1 cellular context compared by ENCODE assay signal in the genomic region with DNA sequence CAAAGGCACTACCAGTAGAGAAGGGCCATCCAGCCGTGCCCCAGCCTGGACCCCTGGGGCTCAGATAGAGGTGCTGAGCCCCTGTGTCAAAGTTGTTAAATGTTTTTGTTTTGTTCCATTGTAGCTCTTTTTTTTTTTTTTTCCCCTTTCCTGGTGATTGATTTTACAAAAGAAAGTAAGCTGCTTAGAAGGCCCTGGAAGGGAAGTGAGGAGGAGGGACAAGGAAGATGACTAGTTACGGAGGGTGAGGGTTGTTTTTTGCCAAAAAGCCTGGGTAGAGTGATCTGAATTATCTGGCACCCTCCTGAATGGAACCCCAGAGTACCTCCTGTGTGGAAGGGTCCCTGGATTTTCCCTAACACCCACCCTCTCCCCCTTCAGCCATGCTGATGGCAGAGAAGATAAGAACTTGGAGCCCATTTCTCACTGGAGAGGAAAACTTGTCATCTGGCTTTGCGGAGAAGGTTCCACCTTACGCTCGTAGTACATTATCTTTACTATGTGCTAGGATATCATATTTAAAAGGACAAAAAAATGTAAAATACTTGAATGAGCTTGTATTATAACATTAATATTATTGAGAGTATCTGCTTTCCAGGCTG.
TF ChIP-seq lines count a peak whose summit lies in the region.

No MANE protein-coding gene starts in this region.

TF ChIP-seq in K562, 482 proteins besides CTCF, POLR2A, EP300 and RAD21:
- TF ChIP-seq ZNF224 (CRISPR knock-in tag; IDR thresholded peaks at IDR 0.05) (no peak), GATA2 (CRISPR knock-in tag; IDR thresholded peaks at IDR 0.05) (peak; percentile 72), KAT8 (IDR thresholded peaks at IDR 0.05; ENCODE audit: low read depth) (no peak), ZNF165 (CRISPR knock-in tag; IDR thresholded peaks at IDR 0.05; ENCODE audit: borderline replicate concordance) (no peak), POLR2H (tag; IDR thresholded peaks at IDR 0.05; ENCODE audit: low read depth) (0 out of 2 replicates have a peak, but pooled peaks have one; percentile 15)
- TF ChIP-seq, protein P1, sequence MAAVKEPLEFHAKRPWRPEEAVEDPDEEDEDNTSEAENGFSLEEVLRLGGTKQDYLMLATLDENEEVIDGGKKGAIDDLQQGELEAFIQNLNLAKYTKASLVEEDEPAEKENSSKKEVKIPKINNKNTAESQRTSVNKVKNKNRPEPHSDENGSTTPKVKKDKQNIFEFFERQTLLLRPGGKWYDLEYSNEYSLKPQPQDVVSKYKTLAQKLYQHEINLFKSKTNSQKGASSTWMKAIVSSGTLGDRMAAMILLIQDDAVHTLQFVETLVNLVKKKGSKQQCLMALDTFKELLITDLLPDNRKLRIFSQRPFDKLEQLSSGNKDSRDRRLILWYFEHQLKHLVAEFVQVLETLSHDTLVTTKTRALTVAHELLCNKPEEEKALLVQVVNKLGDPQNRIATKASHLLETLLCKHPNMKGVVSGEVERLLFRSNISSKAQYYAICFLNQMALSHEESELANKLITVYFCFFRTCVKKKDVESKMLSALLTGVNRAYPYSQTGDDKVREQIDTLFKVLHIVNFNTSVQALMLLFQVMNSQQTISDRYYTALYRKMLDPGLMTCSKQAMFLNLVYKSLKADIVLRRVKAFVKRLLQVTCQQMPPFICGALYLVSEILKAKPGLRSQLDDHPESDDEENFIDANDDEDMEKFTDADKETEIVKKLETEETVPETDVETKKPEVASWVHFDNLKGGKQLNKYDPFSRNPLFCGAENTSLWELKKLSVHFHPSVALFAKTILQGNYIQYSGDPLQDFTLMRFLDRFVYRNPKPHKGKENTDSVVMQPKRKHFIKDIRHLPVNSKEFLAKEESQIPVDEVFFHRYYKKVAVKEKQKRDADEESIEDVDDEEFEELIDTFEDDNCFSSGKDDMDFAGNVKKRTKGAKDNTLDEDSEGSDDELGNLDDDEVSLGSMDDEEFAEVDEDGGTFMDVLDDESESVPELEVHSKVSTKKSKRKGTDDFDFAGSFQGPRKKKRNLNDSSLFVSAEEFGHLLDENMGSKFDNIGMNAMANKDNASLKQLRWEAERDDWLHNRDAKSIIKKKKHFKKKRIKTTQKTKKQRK (IDR thresholded peaks at IDR 0.05; ENCODE audit: borderline replicate concordance, low read depth, low read length) = no peak
- TF ChIP-seq, protein P2, sequence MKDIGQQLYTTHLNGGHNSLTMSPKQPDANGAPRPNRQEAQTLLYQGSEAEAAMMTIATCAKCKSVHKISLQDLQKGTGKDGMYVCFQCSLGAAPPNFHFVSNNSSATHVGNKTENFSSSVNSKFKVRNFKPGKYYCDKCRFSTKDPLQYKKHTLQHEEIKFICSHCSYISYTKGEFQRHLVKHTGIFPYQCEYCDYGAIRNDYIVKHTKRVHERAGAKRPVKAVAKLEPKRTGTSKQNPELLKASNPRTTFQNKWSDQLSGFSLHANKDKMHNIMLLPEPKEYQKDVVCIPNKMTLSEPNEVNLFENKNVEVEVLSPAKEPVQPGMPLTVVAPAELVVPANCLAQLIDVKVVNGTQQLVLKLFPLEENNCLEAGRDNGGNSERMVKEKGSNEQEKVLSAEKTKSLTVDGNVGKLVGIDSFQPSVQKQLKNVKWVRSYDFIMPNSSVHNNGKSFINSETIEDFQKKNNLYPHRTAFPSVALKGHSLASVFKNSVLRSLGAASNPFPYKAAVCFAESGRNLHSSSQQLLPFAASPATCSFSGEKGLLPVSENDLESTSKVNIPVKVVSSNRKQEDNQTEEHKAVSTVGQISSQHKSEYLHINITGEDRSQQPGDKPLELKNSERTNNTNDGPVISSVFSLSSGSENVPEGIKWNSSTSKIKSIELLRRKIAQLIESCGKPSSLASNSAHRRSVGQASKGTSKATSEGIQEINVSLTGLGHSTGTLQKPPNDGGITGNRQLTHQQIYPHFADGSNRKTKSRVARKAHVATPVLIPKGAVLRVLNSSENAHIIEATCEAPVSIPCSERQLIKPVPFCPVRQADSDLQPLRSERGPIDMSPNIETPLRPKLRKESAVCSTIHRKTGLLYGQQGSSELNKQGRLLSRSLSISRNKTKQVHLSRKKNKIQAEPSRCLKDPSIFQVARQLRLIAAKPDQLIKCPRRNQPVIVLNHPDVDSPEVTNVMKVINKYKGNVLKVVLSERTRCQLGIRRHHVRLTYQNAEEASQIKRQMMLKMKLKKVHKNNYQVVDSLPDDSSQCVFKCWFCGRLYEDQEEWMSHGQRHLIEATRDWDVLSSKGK (CRISPR knock-in tag; IDR thresholded peaks at IDR 0.05) = no peak
- TF ChIP-seq, protein P3, sequence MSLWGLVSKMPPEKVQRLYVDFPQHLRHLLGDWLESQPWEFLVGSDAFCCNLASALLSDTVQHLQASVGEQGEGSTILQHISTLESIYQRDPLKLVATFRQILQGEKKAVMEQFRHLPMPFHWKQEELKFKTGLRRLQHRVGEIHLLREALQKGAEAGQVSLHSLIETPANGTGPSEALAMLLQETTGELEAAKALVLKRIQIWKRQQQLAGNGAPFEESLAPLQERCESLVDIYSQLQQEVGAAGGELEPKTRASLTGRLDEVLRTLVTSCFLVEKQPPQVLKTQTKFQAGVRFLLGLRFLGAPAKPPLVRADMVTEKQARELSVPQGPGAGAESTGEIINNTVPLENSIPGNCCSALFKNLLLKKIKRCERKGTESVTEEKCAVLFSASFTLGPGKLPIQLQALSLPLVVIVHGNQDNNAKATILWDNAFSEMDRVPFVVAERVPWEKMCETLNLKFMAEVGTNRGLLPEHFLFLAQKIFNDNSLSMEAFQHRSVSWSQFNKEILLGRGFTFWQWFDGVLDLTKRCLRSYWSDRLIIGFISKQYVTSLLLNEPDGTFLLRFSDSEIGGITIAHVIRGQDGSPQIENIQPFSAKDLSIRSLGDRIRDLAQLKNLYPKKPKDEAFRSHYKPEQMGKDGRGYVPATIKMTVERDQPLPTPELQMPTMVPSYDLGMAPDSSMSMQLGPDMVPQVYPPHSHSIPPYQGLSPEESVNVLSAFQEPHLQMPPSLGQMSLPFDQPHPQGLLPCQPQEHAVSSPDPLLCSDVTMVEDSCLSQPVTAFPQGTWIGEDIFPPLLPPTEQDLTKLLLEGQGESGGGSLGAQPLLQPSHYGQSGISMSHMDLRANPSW (CRISPR knock-in tag; IDR thresholded peaks at IDR 0.05) = no peak
